ENCODE assay signal across 19 cellular contexts in the genomic region with DNA sequence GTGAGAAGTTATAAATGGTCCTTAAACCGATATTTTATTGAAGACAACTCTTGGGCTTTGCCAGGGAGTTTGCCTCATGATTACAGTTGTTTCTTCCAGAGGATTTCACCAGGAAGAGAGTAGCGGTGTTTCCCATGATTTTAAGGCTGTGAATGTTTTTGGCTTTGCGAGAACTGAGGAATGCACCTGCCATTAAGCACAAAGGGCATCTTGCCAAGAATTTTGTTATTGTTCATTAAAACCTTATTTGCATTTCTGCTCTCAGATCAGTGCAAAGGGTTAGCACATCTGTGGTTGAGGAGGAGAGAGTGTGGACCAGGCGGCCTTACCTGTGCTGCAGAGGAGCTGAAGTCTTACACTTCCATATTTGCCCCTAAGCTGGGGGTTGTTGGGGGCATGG. TPM values are rescaled to one million over a fixed set of nuclear protein-coding genes. Genes with fewer than 3 reads are reported as not detected.
"Had no signal": no experiment of that assay in that cellular context is flagged by ENCODE, and none has a peak within 500 bp of the region (broad histone marks: within the 10 kb centered on the region; RNA-seq: fewer than 3 reads in every experiment).

No MANE protein-coding gene starts in this region.

- H3K4me1 Mint-ChIP-seq: stimulated activated memory B cell treated with anti-CD40 and anti-IgM and Interleukin-4, amounts not matched to agents 10 μg/mL and 1 μg/mL and 100 μg/mL, for 72 hours had no signal

- ATAC-seq: activated CD8-positive, alpha-beta T cell treated with anti-CD3 and anti-CD28 coated beads, Interleukin-2, amount 10 ng/mL, durations not matched to agents 7 days and 5 days; foreskin keratinocyte; naive thymus-derived CD8-positive, alpha-beta T cell; psoas muscle; sciatic nerve; stimulated activated memory B cell treated with anti-CD40 and anti-IgM and Interleukin-4, amounts not matched to agents 10 μg/mL and 1 μg/mL and 100 μg/mL, for 72 hours had no signal

- H3K36me3 Mint-ChIP-seq: naive thymus-derived CD8-positive, alpha-beta T cell; stimulated activated memory B cell treated with anti-CD40 and anti-IgM and Interleukin-4, amounts not matched to agents 10 μg/mL and 1 μg/mL and 100 μg/mL, for 72 hours had no signal

- H3K4me3 ChIP-seq: colonic mucosa, psoas muscle, spleen, tibial nerve, vagina had no signal

- DNase-seq: activated CD4-positive, alpha-beta T cell treated with anti-CD3 and anti-CD28 coated beads for 48 hours; activated CD8-positive, alpha-beta memory T cell treated with anti-CD3 and anti-CD28 coated beads, Interleukin-2, amount 50 U/mL, for 48 hours; activated CD8-positive, alpha-beta T cell treated with anti-CD3 and anti-CD28 coated beads, Interleukin-2, amount 10 ng/mL, durations not matched to agents 7 days and 5 days; activated naive CD4-positive, alpha-beta T cell treated with anti-CD3 and anti-CD28 coated beads for 36 hours; caudate nucleus; colonic mucosa; effector CD4-positive, alpha-beta T cell; foreskin keratinocyte; head of caudate nucleus; naive thymus-derived CD8-positive, alpha-beta T cell; occipital lobe; psoas muscle; spleen; stimulated activated CD4-positive, alpha-beta T cell treated with anti-CD3 and anti-CD28 coated beads, Interleukin-1b, Interleukin-23, amount 100 ng/mL, for 48 hours had no signal

- H3K4me1 ChIP-seq: colonic mucosa, foreskin keratinocyte, psoas muscle, tibial nerve, vagina had no signal

- H3K36me3 ChIP-seq: colonic mucosa, spleen, tibial nerve, vagina had no signal

- H3K9me3 ChIP-seq: colonic mucosa, psoas muscle, spleen, tibial nerve, vagina had no signal

- H3K9me3 Mint-ChIP-seq: activated naive CD4-positive, alpha-beta T cell treated with anti-CD3 and anti-CD28 coated beads for 36 hours; activated T-helper 1 cell treated with anti-CD3 and anti-CD28 coated beads, Interleukin-12 subunit alpha, Interleukin-12 subunit beta, Interleukin-2, Interleukin-4 antibody, amounts not matched to agents 30 ng/mL and 10 ng/mL and 1 ng/mL, durations not matched to agents 14 hours and 24 hours and 36 hours; naive thymus-derived CD8-positive, alpha-beta T cell; stimulated activated memory B cell treated with anti-CD40 and anti-IgM and Interleukin-4, amounts not matched to agents 10 μg/mL and 1 μg/mL and 100 μg/mL, for 72 hours had no signal

- H3K4me3 Mint-ChIP-seq: activated CD8-positive, alpha-beta T cell treated with anti-CD3 and anti-CD28 coated beads, Interleukin-2, amount 10 ng/mL, durations not matched to agents 7 days and 5 days; activated naive CD4-positive, alpha-beta T cell treated with anti-CD3 and anti-CD28 coated beads for 36 hours; activated T-helper 1 cell treated with anti-CD3 and anti-CD28 coated beads, Interleukin-12 subunit alpha, Interleukin-12 subunit beta, Interleukin-2, Interleukin-4 antibody, amounts not matched to agents 30 ng/mL and 10 ng/mL and 1 ng/mL, durations not matched to agents 14 hours and 24 hours and 36 hours; naive thymus-derived CD8-positive, alpha-beta T cell; stimulated activated memory B cell treated with anti-CD40 and anti-IgM and Interleukin-4, amounts not matched to agents 10 μg/mL and 1 μg/mL and 100 μg/mL, for 72 hours had no signal

- H3K27ac Mint-ChIP-seq: activated CD8-positive, alpha-beta T cell treated with anti-CD3 and anti-CD28 coated beads, Interleukin-2, amount 10 ng/mL, durations not matched to agents 7 days and 5 days; activated naive CD4-positive, alpha-beta T cell treated with anti-CD3 and anti-CD28 coated beads for 36 hours; activated T-helper 1 cell treated with anti-CD3 and anti-CD28 coated beads, Interleukin-12 subunit alpha, Interleukin-12 subunit beta, Interleukin-2, Interleukin-4 antibody, amounts not matched to agents 30 ng/mL and 10 ng/mL and 1 ng/mL, durations not matched to agents 14 hours and 24 hours and 36 hours; stimulated activated memory B cell treated with anti-CD40 and anti-IgM and Interleukin-4, amounts not matched to agents 10 μg/mL and 1 μg/mL and 100 μg/mL, for 72 hours had no signal

RNA-seq across cellular contexts. Expression of gene CNIH3, which starts 13.8 kb away (rescaled TPM):
- total RNA-seq: vagina had no signal
